ENCODE assay signal across 24 cellular contexts in the genomic region with DNA sequence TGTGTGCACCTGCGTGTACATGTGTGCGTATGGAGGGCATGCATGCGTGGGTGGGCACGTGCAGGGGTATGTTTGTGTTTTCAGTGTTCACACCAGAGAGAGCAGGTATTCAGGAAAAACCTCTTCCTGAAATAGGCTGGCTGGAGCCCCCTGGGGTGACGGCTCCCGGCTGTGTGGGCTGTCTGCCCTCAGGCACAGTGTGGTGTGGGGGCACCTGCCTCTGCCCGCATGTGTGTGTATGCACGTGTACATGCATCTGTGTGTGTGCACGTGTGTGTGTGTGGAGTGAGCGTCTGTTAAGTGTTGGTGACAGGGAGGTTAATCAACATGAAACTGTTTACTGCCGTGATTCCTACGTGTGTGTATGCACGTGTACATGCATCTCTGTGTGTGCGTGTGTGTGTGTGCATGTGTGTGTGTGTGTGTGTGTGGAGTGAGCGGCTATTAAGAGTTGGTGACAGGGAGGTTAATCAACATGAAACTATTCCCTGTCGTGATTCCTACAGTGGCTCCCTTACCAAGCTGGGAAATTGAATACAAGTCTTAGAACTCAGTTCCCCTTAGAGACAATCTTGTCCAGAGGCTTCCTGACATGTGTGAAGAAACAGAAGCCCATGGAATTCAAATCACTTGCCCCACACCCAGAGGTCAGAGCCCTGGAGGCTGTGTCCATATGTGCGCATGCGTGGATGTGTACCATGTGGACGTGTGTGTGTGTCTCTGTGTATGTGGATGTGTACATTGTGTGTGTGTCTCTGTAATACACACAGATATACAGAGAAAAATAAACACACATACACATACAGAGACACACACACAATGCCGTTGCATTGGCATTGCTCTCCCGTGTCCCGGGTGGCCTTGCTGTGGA.
DNase-seq lines count a peak whose midpoint lies in the region; ATAC-seq, FAIRE-seq and TF ChIP-seq lines count a peak whose summit lies in the region.
"Had no signal": no experiment of that assay in that cellular context is flagged by ENCODE, and none has a peak within 500 bp of the region (broad histone marks: within the 10 kb centered on the region; RNA-seq: fewer than 3 reads in every experiment).

No MANE protein-coding gene starts in this region.

- H3K27me3 ChIP-seq in right atrium auricular region (no peaks in the 10 kb centered on the region), heart left ventricle (peaks cover 0 to 10% (median 0%) of the 10 kb centered on the region in 9 donors), ectodermal cell (ENCODE audit: control insufficient read depth, insufficient read depth, low read length, poor library complexity, severe bottlenecking) (no peaks in the 10 kb centered on the region), Karpas-422 (ENCODE audit: low read length) (no peaks in the 10 kb centered on the region)
- H3K27me3 ChIP-seq: SJSA1 had no signal

- peak; percentile 81 for FAIRE-seq in urothelium cell line (lab: Jason Lieb, UNC)

- no peaks in the 10 kb centered on the region for H4K20me1 ChIP-seq in Karpas-422 (ENCODE audit: insufficient read depth, low read depth, low read length)

- no peak overlapping the region for H3K4me2 ChIP-seq in Karpas-422 (ENCODE audit: low read depth, low read length, poor library complexity, severe bottlenecking)
- H3K4me2 ChIP-seq: GM23338, PC-9 had no signal

- 80 to 85% (median 82%) methylated on average over 22 of the region's 22 CpGs for WGBS in heart left ventricle, 4 donors
- 91% methylated on average over 22 of the region's 22 CpGs for WGBS in ectodermal cell, 2 experiments

- H3K4me3 ChIP-seq in right atrium auricular region (no peak overlapping the region), heart left ventricle (no peak overlapping the region), ectodermal cell (ENCODE audit: insufficient read depth, low read depth, low read length) (no peak overlapping the region), Karpas-422 (ENCODE audit: low read length) (no peak overlapping the region)
- H3K4me3 ChIP-seq: GM23338, PC-9, SJSA1 had no signal

- TF ChIP-seq POLR2A in heart left ventricle (IDR thresholded peaks at IDR 0.05), result no peak

- H3K27me3 Mint-ChIP-seq in osteocyte (ENCODE audit: unreplicated experiment), result no peaks in the 10 kb centered on the region
- H3K27me3 Mint-ChIP-seq: B cell; CD4-positive, CD25-positive, alpha-beta regulatory T cell had no signal

- peak; percentile 54 for DNase-seq in right atrium auricular region (ENCODE audit: low spot score)
- DNase-seq in heart left ventricle, result no peak
- peak; percentile 62 for DNase-seq in mesenteric fat pad (ENCODE audit: low spot score)
- DNase-seq in urothelium cell line (ENCODE audit: low spot score), result no peak
- no peak for DNase-seq in osteocyte (ENCODE audit: extremely low spot score, unreplicated experiment)
- no peak for DNase-seq in Karpas-422
- DNase-seq: CD4-positive, CD25-positive, alpha-beta regulatory T cell; COR-L47; DMS53; HCEC 1CT; KG1; NCI-H2029 treated with DMSO at 0.1 percent for 48 hours; NCI-H446 treated with DMSO at 0.1 percent for 48 hours; NCI-H526; NCI-H82; PC-9; Right ventricle myocardium superior; RPMI8226 had no signal

- no peaks in the 10 kb centered on the region for H3K36me3 Mint-ChIP-seq in osteocyte (ENCODE audit: unreplicated experiment)
- H3K36me3 Mint-ChIP-seq: CD4-positive, CD25-positive, alpha-beta regulatory T cell had no signal

- ATAC-seq in heart left ventricle (no peak), HG02678 (IDR thresholded peaks at IDR 0.05; ENCODE audit: unreplicated experiment) (no peak)
- ATAC-seq: GM23338 had no signal

- no peaks in the 10 kb centered on the region for H3K9me3 ChIP-seq in right atrium auricular region
- H3K9me3 ChIP-seq in heart left ventricle, result no peaks in the 10 kb centered on the region
- H3K9me3 ChIP-seq in ectodermal cell (ENCODE audit: control insufficient read depth, low read length), result no peaks in the 10 kb centered on the region
- H3K9me3 ChIP-seq in Karpas-422 (ENCODE audit: low read length), result no peaks in the 10 kb centered on the region

- H3K27ac Mint-ChIP-seq in osteocyte (ENCODE audit: unreplicated experiment), result no peak overlapping the region
- H3K27ac Mint-ChIP-seq: B cell, GM23338 had no signal

- no peak overlapping the region for H2AFZ ChIP-seq in Karpas-422 (ENCODE audit: low read length)
- H2AFZ ChIP-seq: GM23338, PC-9 had no signal

- H3K9me2 ChIP-seq in Karpas-422 (replicated peaks; ENCODE audit: insufficient read depth, low read length), result no peaks in the 10 kb centered on the region

- H3K9me3 Mint-ChIP-seq in osteocyte (ENCODE audit: unreplicated experiment), result peaks cover 13% of the 10 kb centered on the region
- H3K9me3 Mint-ChIP-seq: GM23338 had no signal

- no peak overlapping the region for H3K27ac ChIP-seq in right atrium auricular region
- H3K27ac ChIP-seq in heart left ventricle, result no peak overlapping the region
- peak overlapping the region; percentile 8 for H3K27ac ChIP-seq in ectodermal cell (ENCODE audit: insufficient read depth, low read depth, low read length, poor library complexity, severe bottlenecking)
- H3K27ac ChIP-seq in Karpas-422 (ENCODE audit: low read length), result no peak overlapping the region
- H3K27ac ChIP-seq: 22Rv1, PC-9, SJSA1 had no signal

- intact Hi-C loops in heart left ventricle (cut with DNase I), result no loop called here

- no peaks in the 10 kb centered on the region for H3K36me3 ChIP-seq in right atrium auricular region
- H3K36me3 ChIP-seq in heart left ventricle, result no peaks in the 10 kb centered on the region
- no peaks in the 10 kb centered on the region for H3K36me3 ChIP-seq in ectodermal cell (ENCODE audit: control insufficient read depth, insufficient read depth, low read length)
- H3K36me3 ChIP-seq in Karpas-422 (ENCODE audit: insufficient read depth, low read length), result no peaks in the 10 kb centered on the region
- H3K36me3 ChIP-seq: SJSA1 had no signal

- TF ChIP-seq CTCF in right atrium auricular region (IDR thresholded peaks at IDR 0.05), result no peak
- TF ChIP-seq CTCF in heart left ventricle (IDR thresholded peaks at IDR 0.05), result no peak
- no peak for TF ChIP-seq CTCF in osteocyte (IDR thresholded peaks at IDR 0.05)

- no peaks in the 10 kb centered on the region for H3K4me1 Mint-ChIP-seq in osteocyte (ENCODE audit: unreplicated experiment)
- H3K4me1 Mint-ChIP-seq: B cell had no signal

- H3K4me3 Mint-ChIP-seq in osteocyte (ENCODE audit: unreplicated experiment), result no peak overlapping the region
- H3K4me3 Mint-ChIP-seq: B cell; CD4-positive, CD25-positive, alpha-beta regulatory T cell; GM23338 had no signal

- H3K79me2 ChIP-seq in Karpas-422 (ENCODE audit: low read length), result no peaks in the 10 kb centered on the region

- H3K4me1 ChIP-seq in right atrium auricular region (no peaks in the 10 kb centered on the region), heart left ventricle (no peaks in the 10 kb centered on the region), ectodermal cell (ENCODE audit: control insufficient read depth, insufficient read depth, low read length) (peaks cover 9% of the 10 kb centered on the region), Karpas-422 (ENCODE audit: low read length) (no peaks in the 10 kb centered on the region)
- H3K4me1 ChIP-seq: SJSA1 had no signal

- H3K9ac ChIP-seq in Karpas-422 (ENCODE audit: low read length), result no peak overlapping the region

Comparison
In these comparisons a context has a peak if more than half of its experiments do, and no peak if none do; other contexts are left out.
1. DNase-seq: peak in right atrium auricular region (single experiment) and mesenteric fat pad (single experiment); none in heart left ventricle (0 of 5), urothelium cell line (single experiment), osteocyte (single experiment) and Karpas-422 (single experiment).